8 cellular contexts compared by ENCODE assay signal in genomic region chr2:237627463-237628321, GRCh38. TPM values are rescaled to one million over a fixed set of nuclear protein-coding genes. Genes with fewer than 3 reads are reported as not detected.
DNase-seq lines count a peak whose midpoint lies in the region; ATAC-seq and TF ChIP-seq lines count a peak whose summit lies in the region.

Gene LRRFIP1, plus strand, starts transcription at chr2:237627587. Its CDS starts 58 bp downstream, at chr2:237627645.

- TF ChIP-seq CTCF in BE2C (IDR thresholded peaks at IDR 0.05; ENCODE audit: low read depth, low read length): no peak

- ATAC-seq in left ventricle myocardium superior (peak; percentile 79), GM21528 (IDR thresholded peaks at IDR 0.05; ENCODE audit: low FRiP score, unreplicated experiment) (no peak)

- no peaks in the 10 kb centered on the region for H3K4me1 ChIP-seq in BE2C
- peaks cover 23% of the 10 kb centered on the region for H3K4me1 ChIP-seq in HUES6 (ENCODE audit: control insufficient read depth, insufficient read depth, low read length)
- H3K4me1 ChIP-seq in adipocyte (ENCODE audit: control insufficient read depth, insufficient read depth, low read length): peaks cover 12% of the 10 kb centered on the region

- intact Hi-C loops in left ventricle myocardium superior (cut with micrococcal nuclease) (no loop called here), posterior vena cava (cut with DNase I) (no loop called here)

- H3K27me3 ChIP-seq in BE2C: peaks cover 7% of the 10 kb centered on the region
- H3K27me3 ChIP-seq in HUES6 (ENCODE audit: control insufficient read depth, insufficient read depth, low read length): peaks cover 31% of the 10 kb centered on the region
- H3K27me3 ChIP-seq in adipocyte (replicated peaks; ENCODE audit: control insufficient read depth, insufficient read depth, low read length): no peaks in the 10 kb centered on the region

- H3K27ac ChIP-seq in HUES6 (ENCODE audit: low read depth, low read length): no peak within 1 kb of the TSS

- H3K36me3 ChIP-seq in BE2C: no peaks in the 10 kb centered on the region
- peaks cover 18% of the 10 kb centered on the region; the same call in 1 of the 2 replicates for H3K36me3 ChIP-seq in HUES6 (ENCODE audit: control insufficient read depth, insufficient read depth, low read length)
- peaks cover 10% of the 10 kb centered on the region for H3K36me3 ChIP-seq in adipocyte (ENCODE audit: control insufficient read depth, insufficient read depth, low read length, severe bottlenecking)

- DNase-seq in BE2C (peak; percentile 60), adipocyte (ENCODE audit: low read depth) (peak; percentile 80), left ventricle myocardium superior (peak; percentile 80), posterior vena cava (ENCODE audit: low spot score) (peak; percentile 85), activated gamma-delta T cell treated with Interleukin-2 at 50 U/mL for 16 hours (no peak)
- DNase-seq in effector CD4-positive, alpha-beta T cell: no peak

- peak within 1 kb of the TSS; percentile 51 for H3K9ac ChIP-seq in HUES6 (ENCODE audit: low read length)
- H3K9ac ChIP-seq in adipocyte (ENCODE audit: low read length): peak within 1 kb of the TSS; percentile 77

- peak within 1 kb of the TSS; percentile 74 for H3K4me3 ChIP-seq in BE2C (ENCODE audit: low read depth, low read length)
- H3K4me3 ChIP-seq in HUES6 (ENCODE audit: low read depth, low read length): peak within 1 kb of the TSS; percentile 64
- peak within 1 kb of the TSS; percentile 83 for H3K4me3 ChIP-seq in adipocyte (ENCODE audit: low read length)

- H3K9me3 ChIP-seq in BE2C (no peaks in the 10 kb centered on the region), HUES6 (ENCODE audit: control insufficient read depth, insufficient read depth, low read depth, low read length) (no peaks in the 10 kb centered on the region), adipocyte (ENCODE audit: control insufficient read depth, low read length) (no peaks in the 10 kb centered on the region)

RNA-seq across cellular contexts. Expression of gene LRRFIP1, which starts in this region (rescaled TPM):
- 45.2 TPM for polyA plus RNA-seq in BE2C (2012; ENCODE audit: insufficient read depth, insufficient read length, low read depth)
- 101 TPM for total RNA-seq in left ventricle myocardium superior
- 100 to 1,000 TPM; 180 to 357 TPM for total RNA-seq in posterior vena cava

Comparison
In these comparisons a context has a peak if more than half of its experiments do, and no peak if none do; other contexts are left out.
1. DNase-seq: peak in BE2C (single experiment), adipocyte (single experiment), left ventricle myocardium superior (single experiment) and posterior vena cava (single experiment); none in activated gamma-delta T cell treated with Interleukin-2 at 50 U/mL for 16 hours (single experiment) and effector CD4-positive, alpha-beta T cell (single experiment).
2. Peak in every context shown above with its lines, with median percentiles within 50 percentile points of each other: H3K4me3 ChIP-seq.